In the genomic region with DNA sequence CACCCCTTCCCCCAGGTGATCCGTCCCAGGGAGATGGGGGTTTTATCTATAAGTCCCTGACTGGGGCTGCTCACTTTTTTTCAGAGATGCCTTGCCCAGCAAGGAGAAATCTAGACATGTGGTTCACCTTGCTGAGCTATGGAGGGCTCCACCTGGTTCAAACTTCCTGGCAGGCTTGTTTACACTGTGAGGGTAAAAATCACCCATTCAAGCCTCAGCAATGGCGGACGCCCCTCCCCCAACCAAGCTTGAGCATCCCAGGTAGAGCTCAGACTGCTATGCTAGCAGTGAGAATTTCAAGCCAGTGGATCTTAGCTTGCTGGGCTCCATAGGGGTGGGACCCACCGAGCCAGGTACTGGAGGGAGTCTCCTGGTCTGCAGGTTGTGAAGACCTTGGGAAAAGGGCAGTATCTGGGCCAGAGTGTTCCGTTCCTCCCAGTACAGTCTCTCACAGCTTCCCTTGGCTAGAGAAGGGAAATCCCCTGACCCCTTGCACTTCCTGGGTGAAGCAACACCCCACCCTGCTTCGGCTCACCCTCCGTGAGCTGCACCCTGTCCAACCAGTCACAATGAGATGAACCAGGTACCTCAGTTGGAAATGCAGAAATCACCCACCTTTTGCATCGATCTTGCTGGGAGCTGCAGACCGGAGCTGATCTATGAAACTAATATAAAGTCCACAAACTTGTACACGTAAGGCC, we compare ENCODE assay signal across 21 cellular contexts.
DNase-seq lines count a peak whose midpoint lies in the region; TF ChIP-seq lines count a peak whose summit lies in the region.
"Had no signal": no experiment of that assay in that cellular context is flagged by ENCODE, and none has a peak within 500 bp of the region (broad histone marks: within the 10 kb centered on the region; RNA-seq: fewer than 3 reads in every experiment).

No MANE protein-coding gene starts in this region.

- H3K4me3 ChIP-seq in endodermal cell (ENCODE audit: low read length) (no peak overlapping the region), mesendoderm (ENCODE audit: low read length) (no peak overlapping the region), Peyer's patch (no peak overlapping the region)
- H3K4me3 ChIP-seq: A549, BLaER1, GM12878, GM23248 had no signal

- DNase-seq in SKM-1 treated with dmso at 0.1 percent for 144 hours (lab: John Stamatoyannopoulos, UW; ENCODE audit: unreplicated experiment) (peak; percentile 3), SKM-1 (lab: John Stamatoyannopoulos, UW; ENCODE audit: unreplicated experiment) (no peak), endodermal cell (peak; percentile 66), mesendoderm (peak; percentile 5), progenitor cell of endocrine pancreas (ENCODE audit: low spot score, unreplicated experiment) (no peak), HT-29 (ENCODE audit: low spot score) (no peak), Peyer's patch (no peak)
- no peak for DNase-seq in activated naive CD4-positive, alpha-beta T cell treated with anti-CD3 and anti-CD28 coated beads, Interleukin-2, amount 50 U/mL, for 16 hours
- DNase-seq: CD4-positive, alpha-beta memory T cell; DMS 273 treated with DMSO at 0.1 percent for 48 hours; DMS53; DND-41; EL; GM23248; H7; HFFc6 had no signal

- no peak overlapping the region for H3K23ac ChIP-seq in mesendoderm (ENCODE audit: low read length)

- H3K27ac Mint-ChIP-seq in endodermal cell (no peak overlapping the region), progenitor cell of endocrine pancreas (peak overlapping the region; percentile 60)
- H3K27ac Mint-ChIP-seq: CD14-positive monocyte; CD4-positive, alpha-beta memory T cell; HFFc6 had no signal

- TF ChIP-seq POLR2A in Peyer's patch (IDR thresholded peaks at IDR 0.05) = no peak

- no peak overlapping the region for H3K9ac ChIP-seq in endodermal cell (ENCODE audit: extremely low read depth, low read length, poor library complexity, severe bottlenecking)
- no peak overlapping the region for H3K9ac ChIP-seq in mesendoderm (ENCODE audit: low read length)
- H3K9ac ChIP-seq: BLaER1, GM23248 had no signal

- no peak overlapping the region for H2BK15ac ChIP-seq in mesendoderm (replicated peaks; ENCODE audit: low read depth)

- TF ChIP-seq CTCF in endodermal cell (conservative IDR thresholded peaks at IDR 0.05) = no peak
- TF ChIP-seq CTCF in progenitor cell of endocrine pancreas (IDR thresholded peaks at IDR 0.05; ENCODE audit: unreplicated experiment) = no peak
- TF ChIP-seq CTCF in Peyer's patch (IDR thresholded peaks at IDR 0.05) = no peak

- H3K27me3 ChIP-seq in endodermal cell (ENCODE audit: control insufficient read depth, insufficient read depth, low read length, poor library complexity, severe bottlenecking) (no peaks in the 10 kb centered on the region), mesendoderm (ENCODE audit: insufficient read depth, low read length, poor library complexity) (no peaks in the 10 kb centered on the region), Peyer's patch (no peaks in the 10 kb centered on the region)
- H3K27me3 ChIP-seq: BLaER1 had no signal

- no peak overlapping the region for H3K18ac ChIP-seq in mesendoderm (ENCODE audit: low read length)

- no peaks in the 10 kb centered on the region for H3K79me1 ChIP-seq in mesendoderm (ENCODE audit: low read length)

- H3K79me2 ChIP-seq in mesendoderm (ENCODE audit: control insufficient read depth, insufficient read depth, low read length) = no peaks in the 10 kb centered on the region

- no peak overlapping the region for H3K27ac ChIP-seq in endodermal cell (ENCODE audit: low read depth, low read length)
- no peak overlapping the region for H3K27ac ChIP-seq in mesendoderm (ENCODE audit: low read depth, low read length)
- H3K27ac ChIP-seq in Peyer's patch = no peak overlapping the region
- H3K27ac ChIP-seq: 22Rv1, A549, BLaER1, GM23248 had no signal

- no peak overlapping the region for H4K5ac ChIP-seq in mesendoderm (ENCODE audit: low read length)

- no peaks in the 10 kb centered on the region for H3K27me3 Mint-ChIP-seq in endodermal cell (ENCODE audit: insufficient read depth)
- no peaks in the 10 kb centered on the region for H3K27me3 Mint-ChIP-seq in progenitor cell of endocrine pancreas

- no peak overlapping the region for H4K8ac ChIP-seq in mesendoderm (ENCODE audit: low read depth, low read length)

- no peaks in the 10 kb centered on the region for H3K9me3 ChIP-seq in endodermal cell (ENCODE audit: control insufficient read depth, low read length)
- no peaks in the 10 kb centered on the region for H3K9me3 ChIP-seq in Peyer's patch
- H3K9me3 ChIP-seq: A549, BLaER1 had no signal

- no peak overlapping the region for H3K4ac ChIP-seq in mesendoderm (ENCODE audit: low read depth, low read length)

- H3K36me3 ChIP-seq in endodermal cell (ENCODE audit: control insufficient read depth, insufficient read depth, low read length) (no peaks in the 10 kb centered on the region), mesendoderm (ENCODE audit: control insufficient read depth, insufficient read depth, low read length) (no peaks in the 10 kb centered on the region), Peyer's patch (no peaks in the 10 kb centered on the region)
- H3K36me3 ChIP-seq: BLaER1 had no signal

- H3K4me1 Mint-ChIP-seq in endodermal cell = peaks cover 4% of the 10 kb centered on the region
- H3K4me1 Mint-ChIP-seq in progenitor cell of endocrine pancreas (ENCODE audit: low read depth) = peaks cover 3% of the 10 kb centered on the region
- H3K4me1 Mint-ChIP-seq: CD4-positive, alpha-beta memory T cell had no signal

- H3K56ac ChIP-seq in mesendoderm (ENCODE audit: low read length) = no peak overlapping the region

- H3K9me3 Mint-ChIP-seq in endodermal cell (no peaks in the 10 kb centered on the region), progenitor cell of endocrine pancreas (ENCODE audit: low read depth) (peaks cover 24% of the 10 kb centered on the region)

- H2AK5ac ChIP-seq in mesendoderm (ENCODE audit: low read length) = no peak overlapping the region

- H3K36me3 Mint-ChIP-seq in endodermal cell (ENCODE audit: low read depth) (no peaks in the 10 kb centered on the region), progenitor cell of endocrine pancreas (ENCODE audit: insufficient read depth) (peaks cover 27% of the 10 kb centered on the region)
- H3K36me3 Mint-ChIP-seq: CD14-positive monocyte; CD4-positive, alpha-beta memory T cell had no signal

- H2BK5ac ChIP-seq in mesendoderm (ENCODE audit: low read length) = no peak overlapping the region

- H3K4me1 ChIP-seq in endodermal cell (ENCODE audit: control insufficient read depth, insufficient read depth, low read length) = no peaks in the 10 kb centered on the region
- H3K4me1 ChIP-seq in mesendoderm (ENCODE audit: control insufficient read depth, low read depth, low read length) = no peaks in the 10 kb centered on the region
- no peaks in the 10 kb centered on the region for H3K4me1 ChIP-seq in Peyer's patch
- H3K4me1 ChIP-seq: A549, BLaER1 had no signal

- H3K4me3 Mint-ChIP-seq in endodermal cell (no peak overlapping the region), progenitor cell of endocrine pancreas (ENCODE audit: low read depth) (no peak overlapping the region)
- H3K4me3 Mint-ChIP-seq: CD4-positive, alpha-beta memory T cell; HFFc6 had no signal

- H2BK120ac ChIP-seq in mesendoderm (ENCODE audit: low read depth, low read length) = no peak overlapping the region

- WGBS in endodermal cell (ENCODE audit: insufficient coverage in 1 of 2, insufficient read length in 1 of 2), 2 experiments = 90 to 95% methylated on average over 7 to 10 of the region's 10 CpGs
- WGBS in mesendoderm (ENCODE audit: extremely low coverage, insufficient coverage, low lambda C conversion rate) = no CpG with 5 or more reads among the region's 10 CpGs

- H3K4me2 ChIP-seq in mesendoderm (ENCODE audit: low read length) = no peak overlapping the region
- H3K4me2 ChIP-seq: A549, BLaER1 had no signal

Comparison
In these comparisons a context has a peak if more than half of its experiments do, and no peak if none do; other contexts are left out.
1. DNase-seq: peak in SKM-1 treated with dmso at 0.1 percent for 144 hours (single experiment), endodermal cell (single experiment) and mesendoderm (single experiment); none in SKM-1 (single experiment), progenitor cell of endocrine pancreas (single experiment), HT-29 (single experiment), activated naive CD4-positive, alpha-beta T cell treated with anti-CD3 and anti-CD28 coated beads, Interleukin-2, amount 50 U/mL, for 16 hours (single experiment) and Peyer's patch (0 of 3).